In the genomic region with DNA sequence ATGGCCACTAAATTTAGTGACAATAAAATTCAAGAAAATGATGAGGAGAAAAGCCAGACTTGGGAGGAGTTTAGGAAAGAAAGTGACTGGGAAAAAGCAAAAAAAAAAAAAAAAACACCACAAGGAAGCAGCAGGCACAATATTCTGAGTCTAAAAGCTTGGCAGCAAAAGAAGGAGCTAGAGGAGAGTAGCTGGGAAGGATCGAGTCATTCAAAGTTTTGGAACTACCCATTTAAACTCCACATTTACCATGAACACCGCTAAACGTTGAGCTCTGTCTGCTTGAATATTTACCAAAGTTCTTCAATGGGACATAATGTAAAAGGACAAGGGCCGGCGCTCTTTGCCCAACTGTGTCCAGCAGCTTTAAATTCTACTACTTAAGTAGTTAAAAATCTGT, we compare ENCODE assay signal across 10 cellular contexts.
DNase-seq lines count a peak whose midpoint lies in the region; ATAC-seq and TF ChIP-seq lines count a peak whose summit lies in the region.
"Had no signal": no experiment of that assay in that cellular context is flagged by ENCODE, and none has a peak within 500 bp of the region (broad histone marks: within the 10 kb centered on the region; RNA-seq: fewer than 3 reads in every experiment).

No MANE protein-coding gene starts in this region.

- no peaks in the 10 kb centered on the region for H3K9me3 Mint-ChIP-seq in activated naive CD8-positive, alpha-beta T cell treated with anti-CD3 and anti-CD28 coated beads, Interleukin-2, amount 50 U/mL, for 24 hours

- WGBS in lung, 2 donors: 66 to 76% methylated on average over 5 of the region's 5 CpGs

- H3K4me3 ChIP-seq in left ventricle myocardium inferior (no peak overlapping the region), lung (no peak overlapping the region), upper lobe of right lung (no peak overlapping the region), dorsolateral prefrontal cortex (no peak overlapping the region)

- no peaks in the 10 kb centered on the region for H3K27me3 Mint-ChIP-seq in activated naive CD8-positive, alpha-beta T cell treated with anti-CD3 and anti-CD28 coated beads, Interleukin-2, amount 50 U/mL, for 24 hours

- intact Hi-C loops in left ventricle myocardium inferior (cut with micrococcal nuclease) (no loop called here), Right ventricle myocardium inferior (cut with DNase I) (loop anchor here (5.0 kb wide), 1 partner anchor 34 kb away; no protein-coding TSS in a partner anchor), upper lobe of right lung (cut with DNase I) (no loop called here), dorsolateral prefrontal cortex (cut with DNase I) (no loop called here)

- H3K36me3 Mint-ChIP-seq in activated naive CD8-positive, alpha-beta T cell treated with anti-CD3 and anti-CD28 coated beads, Interleukin-2, amount 50 U/mL, for 24 hours (ENCODE audit: low read depth): peaks cover 82% of the 10 kb centered on the region

- H3K27me3 ChIP-seq in left ventricle myocardium inferior (ENCODE audit: low read depth) (no peaks in the 10 kb centered on the region), lung (ENCODE audit: control insufficient read depth, insufficient read depth) (no peaks in the 10 kb centered on the region), upper lobe of right lung (no peaks in the 10 kb centered on the region), dorsolateral prefrontal cortex (no peaks in the 10 kb centered on the region)

- peaks cover 96% of the 10 kb centered on the region for H3K4me1 Mint-ChIP-seq in activated naive CD8-positive, alpha-beta T cell treated with anti-CD3 and anti-CD28 coated beads, Interleukin-2, amount 50 U/mL, for 24 hours

- H3K9me3 ChIP-seq in left ventricle myocardium inferior (replicated peaks) (no peaks in the 10 kb centered on the region), lung (ENCODE audit: control insufficient read depth in 2 of 2, insufficient read depth in 1 of 2, low read length in 1 of 2) (no peaks in the 10 kb centered on the region), upper lobe of right lung (no peaks in the 10 kb centered on the region)

- DNase-seq in left ventricle myocardium inferior: no peak
- no peak for DNase-seq in Right ventricle myocardium inferior (ENCODE audit: missing footprints)
- no peak for DNase-seq in activated naive CD8-positive, alpha-beta T cell treated with anti-CD3 and anti-CD28 coated beads, Interleukin-2, amount 50 U/mL, for 24 hours
- no peak for DNase-seq in lung (ENCODE audit: low spot score)
- no peak for DNase-seq in upper lobe of right lung
- DNase-seq in dorsolateral prefrontal cortex: no peak
- no peak for DNase-seq in NCI-H446 treated with DMSO at 0.1 percent for 48 hours (lab: John Stamatoyannopoulos, UW)
- DNase-seq in RPMI8226: no peak
- DNase-seq: KG1, left colon had no signal

- peak overlapping the region; percentile 72 for H3K4me3 Mint-ChIP-seq in activated naive CD8-positive, alpha-beta T cell treated with anti-CD3 and anti-CD28 coated beads, Interleukin-2, amount 50 U/mL, for 24 hours

- no peak for TF ChIP-seq CTCF in left ventricle myocardium inferior (IDR thresholded peaks at IDR 0.05; ENCODE audit: borderline replicate concordance)
- TF ChIP-seq CTCF in lung (IDR thresholded peaks at IDR 0.05; ENCODE audit: control extremely low read depth, extremely low read depth): no peak
- TF ChIP-seq CTCF in upper lobe of right lung (IDR thresholded peaks at IDR 0.05): no peak
- no peak for TF ChIP-seq CTCF in dorsolateral prefrontal cortex (IDR thresholded peaks at IDR 0.05 in 54 of 56, conservative IDR thresholded peaks at IDR 0.05 in 2 of 56; ENCODE audit: low read depth in 1 of 56, partially characterized antibody in 56 of 56)

- H3K27ac ChIP-seq in left ventricle myocardium inferior (replicated peaks) (peak overlapping the region; percentile 10), lung (ENCODE audit: low read depth in 1 of 2, low read length in 1 of 2) (peak overlapping the region; percentile 16 to 50), upper lobe of right lung (peak overlapping the region; percentile 26), dorsolateral prefrontal cortex (no peak overlapping the region)

- H3K36me3 ChIP-seq in left ventricle myocardium inferior: no peaks in the 10 kb centered on the region
- H3K36me3 ChIP-seq in lung (ENCODE audit: control insufficient read depth in 2 of 2, insufficient read depth in 2 of 2, low read length in 2 of 2): peaks cover 0 to 1% of the 10 kb centered on the region in 2 donors
- H3K36me3 ChIP-seq in upper lobe of right lung: no peaks in the 10 kb centered on the region

- ATAC-seq in Right ventricle myocardium inferior (no peak), lung (ENCODE audit: insufficient read depth, low FRiP score) (no peak), upper lobe of right lung (no peak)
- no peak for ATAC-seq in activated naive CD8-positive, alpha-beta T cell treated with anti-CD3 and anti-CD28 coated beads, Interleukin-2, amount 50 U/mL, for 24 hours

- peaks cover 67% of the 10 kb centered on the region for H3K4me1 ChIP-seq in left ventricle myocardium inferior
- peaks cover 5 to 31% of the 10 kb centered on the region in 2 donors for H3K4me1 ChIP-seq in lung (ENCODE audit: control insufficient read depth in 2 of 2, insufficient read depth in 2 of 2, low read length in 2 of 2)
- peaks cover 34% of the 10 kb centered on the region for H3K4me1 ChIP-seq in upper lobe of right lung

- H3K27ac Mint-ChIP-seq in activated naive CD8-positive, alpha-beta T cell treated with anti-CD3 and anti-CD28 coated beads, Interleukin-2, amount 50 U/mL, for 24 hours: peak overlapping the region; percentile 95

Comparison
In these comparisons a context has a peak if more than half of its experiments do, and no peak if none do; other contexts are left out.
1. H3K27ac ChIP-seq: peak in left ventricle myocardium inferior (single experiment), lung (2 of 2) and upper lobe of right lung (single experiment); none in dorsolateral prefrontal cortex (0 of 59).